27 cellular contexts compared by ENCODE assay signal in the genomic region with DNA sequence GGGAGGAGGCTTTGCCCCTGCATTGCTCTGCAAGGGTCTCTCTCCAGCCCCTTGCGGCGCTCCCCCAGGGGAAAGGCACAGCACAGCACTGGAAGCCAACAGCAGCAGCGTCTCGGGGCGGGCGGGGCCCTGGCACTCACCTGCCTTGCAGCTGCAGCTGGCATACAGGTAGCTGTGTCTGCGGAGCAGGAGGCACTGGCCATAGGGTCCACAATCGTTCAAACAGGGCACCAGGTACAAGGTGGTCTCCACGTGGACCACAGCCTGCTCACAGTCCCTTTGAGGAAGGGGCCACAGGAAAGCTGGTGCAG.
"Had no signal": no experiment of that assay in that cellular context is flagged by ENCODE, and none has a peak within 500 bp of the region (broad histone marks: within the 10 kb centered on the region; RNA-seq: fewer than 3 reads in every experiment).

No MANE protein-coding gene starts in this region.

- H3K27ac ChIP-seq: stomach, suprapubic skin, testis, thoracic aorta, thyroid gland, tibial artery, tibial nerve, transverse colon, upper lobe of left lung, upper lobe of right lung, uterus, vagina had no signal

- H3K9me3 ChIP-seq: stomach, suprapubic skin, testis, thoracic aorta, thyroid gland, tibial artery, tibial nerve, transverse colon, upper lobe of left lung, upper lobe of right lung, uterus, vagina had no signal

- FAIRE-seq: urothelium cell line had no signal

- H3K36me3 ChIP-seq: uterus had no signal

- H3K27me3 ChIP-seq: stomach, suprapubic skin, testis, thyroid gland, tibial artery, tibial nerve, transverse colon, upper lobe of left lung, upper lobe of right lung, uterus, vagina had no signal

- DNase-seq: stimulated activated CD4-positive, alpha-beta T cell treated with anti-CD3 and anti-CD28 coated beads, Interleukin-2, amount 100 ng/mL, for 48 hours; stimulated activated CD4-positive, alpha-beta T cell treated with anti-CD3 and anti-CD28 coated beads, Interleukin-4, amount 100 ng/mL, for 1 hour; stimulated activated CD4-positive, alpha-beta T cell treated with anti-CD3 and anti-CD28 coated beads, Interleukin-4, amount 100 ng/mL, for 24 hours; stimulated activated CD4-positive, alpha-beta T cell treated with anti-CD3 and anti-CD28 coated beads, Interleukin-4, amount 100 ng/mL, for 4 hours; stimulated activated CD8-positive, alpha-beta memory T cell treated with anti-CD3 and anti-CD28 coated beads, Interleukin-4, amount 100 ng/mL, for 48 hours; stimulated activated naive B cell treated with anti-CD40 and anti-IgM and Interleukin-4, amounts not matched to agents 10 μg/mL and 1 μg/mL and 100 μg/mL, for 72 hours; stimulated activated naive CD4-positive, alpha-beta T cell; stimulated activated naive CD4-positive, alpha-beta T cell treated with Interleukin-2 at 50 U/mL for 16 hours; stimulated activated naive CD8-positive, alpha-beta T cell treated with anti-CD3 and anti-CD28 coated beads, Interleukin-15, amount 100 ng/mL, for 72 hours; stimulated activated naive CD8-positive, alpha-beta T cell treated with anti-CD3 and anti-CD28 coated beads, Interleukin-15, Interleukin-2, amounts not matched to agents 100 U/mL and 50 U/mL, for 24 hours; stomach; substantia nigra; testis; thyroid gland; tibial artery; transverse colon; trophoblast cell; upper lobe of right lung; uterus had no signal

- H3K4me3 ChIP-seq: stomach, suprapubic skin, testis, thoracic aorta, thyroid gland, tibial artery, tibial nerve, transverse colon, upper lobe of left lung, upper lobe of right lung, uterus, vagina had no signal

- ATAC-seq: stimulated activated effector memory CD8-positive, alpha-beta T cell treated with anti-CD3 and anti-CD28 coated beads, Interleukin-12 subunit alpha, Interleukin-12 subunit beta, amount 100 ng/mL, for 72 hours; stimulated activated memory B cell treated with anti-CD40 and anti-IgM and Interleukin-4, amounts not matched to agents 10 μg/mL and 1 μg/mL and 100 μg/mL, for 72 hours; stimulated activated naive B cell treated with anti-CD40 and anti-IgM and Interleukin-4, amounts not matched to agents 10 μg/mL and 1 μg/mL and 100 μg/mL, for 72 hours; stimulated activated naive CD8-positive, alpha-beta T cell treated with anti-CD3 and anti-CD28 coated beads, Interleukin-15, amount 100 ng/mL, for 72 hours; stimulated activated naive CD8-positive, alpha-beta T cell treated with anti-CD3 and anti-CD28 coated beads, Interleukin-15, Interleukin-2, amounts not matched to agents 100 U/mL and 50 U/mL, for 24 hours; upper lobe of right lung had no signal
